In the genomic region with DNA sequence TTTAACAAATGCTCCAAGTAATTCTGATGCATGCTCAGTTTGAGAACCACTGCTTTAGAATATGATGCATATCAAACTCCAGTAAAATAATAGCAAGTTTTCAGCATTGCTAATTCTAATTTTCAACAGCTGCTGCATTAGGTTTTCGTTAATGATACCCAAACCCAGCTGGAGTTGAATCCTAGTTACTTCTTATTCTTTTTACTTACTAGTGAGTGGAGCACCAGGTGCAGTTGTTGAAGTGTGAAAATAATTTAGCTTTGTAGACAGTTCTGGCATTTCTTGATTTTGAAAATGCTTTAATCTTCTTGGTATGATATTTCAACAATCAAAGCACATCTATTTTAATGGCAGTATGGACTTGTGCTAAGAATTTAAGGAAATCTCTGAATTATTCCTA, we compare ENCODE assay signal across 25 cellular contexts.
"Had no signal": no experiment of that assay in that cellular context is flagged by ENCODE, and none has a peak within 500 bp of the region (broad histone marks: within the 10 kb centered on the region; RNA-seq: fewer than 3 reads in every experiment).

No MANE protein-coding gene starts in this region.

- H3K4me2 ChIP-seq: KMS-11 had no signal

- ATAC-seq: activated CD8-positive, alpha-beta T cell treated with anti-CD3 and anti-CD28 coated beads for 36 hours; activated T-cell treated with anti-CD3 and anti-CD28 coated beads, Interleukin-2, amount 50 U/mL, for 72 hours; activated T-helper 17 cell treated with anti-CD3 and anti-CD28 coated beads, Interleukin-2, amount 50 U/mL, for 72 hours had no signal

- H3K27ac ChIP-seq: brain microvascular endothelial cell, KMS-11 had no signal

- H3K9ac ChIP-seq: KMS-11 had no signal

- H3K36me3 ChIP-seq: brain microvascular endothelial cell had no signal

- DNase-seq: activated CD4-positive, alpha-beta T cell treated with anti-CD3 and anti-CD28 coated beads, Interleukin-2, amount 10 ng/mL, durations not matched to agents 24 days and 14 days; activated CD4-positive, alpha-beta T cell treated with anti-CD3 and anti-CD28 coated beads, Interleukin-2, amount 50 U/mL, for 4 hours; activated CD8-positive, alpha-beta T cell treated with anti-CD3 and anti-CD28 coated beads for 36 hours; activated effector memory CD4-positive, alpha-beta T cell treated with anti-CD3 and anti-CD28 coated beads, Interleukin-2, amount 50 U/mL, for 16 hours; activated naive CD4-positive, alpha-beta T cell; activated naive CD4-positive, alpha-beta T cell treated with anti-CD3 and anti-CD28 coated beads, Interleukin-2, amount 50 U/mL, for 16 hours; activated naive CD8-positive, alpha-beta T cell treated with anti-CD3 and anti-CD28 coated beads for 36 hours; activated T-cell treated with anti-CD3 and anti-CD28 coated beads, Interleukin-2, amount 50 U/mL, for 1 hour; activated T-cell treated with anti-CD3 and anti-CD28 coated beads, Interleukin-2, amount 50 U/mL, for 72 hours; amniotic stem cell; aorta; brain microvascular endothelial cell; central memory CD4-positive, alpha-beta T cell; NCI-H1048; NCI-H1105 treated with DMSO at 0.1 percent for 48 hours; NCI-H1436; NCI-H1694; NCI-H2029; NCI-H345; NCI-H524 treated with DMSO at 0.1 percent for 48 hours; OCI-M1; Right ventricle myocardium superior; T1000 had no signal

- H3K27me3 ChIP-seq: brain microvascular endothelial cell had no signal
